12 cellular contexts compared by ENCODE assay signal in genomic region chr6:33392979-33393378, GRCh38. TPM values are rescaled to one million over a fixed set of nuclear protein-coding genes. Genes with fewer than 3 reads are reported as not detected.
A peak's percentile ranks its signal among the peaks of the same experiment; 100 is the strongest.
DNase-seq lines count a peak whose midpoint lies in the region; ATAC-seq, FAIRE-seq and TF ChIP-seq lines count a peak whose summit lies in the region.
"Had no signal": no experiment of that assay in that cellular context is flagged by ENCODE, and none has a peak within 500 bp of the region (broad histone marks: within the 10 kb centered on the region; RNA-seq: fewer than 3 reads in every experiment).

No MANE protein-coding gene starts in this region.

- no peak for ATAC-seq in activated CD4-positive, alpha-beta T cell treated with anti-CD3 and anti-CD28 coated beads for 36 hours
- ATAC-seq in right cardiac atrium: no peak

- H3K27me3 Mint-ChIP-seq in activated CD4-positive, alpha-beta T cell treated with anti-CD3 and anti-CD28 coated beads for 36 hours: no peaks in the 10 kb centered on the region

- peak overlapping the region; percentile 81 for H3K4me2 ChIP-seq in OCI-LY1 (ENCODE audit: low read length)
- peak overlapping the region; percentile 83 to 95 for H3K4me2 ChIP-seq in H1 (ENCODE audit: insufficient read depth in 1 of 2, low read depth in 2 of 2, low read length in 2 of 2)

- no peak overlapping the region for H2BK5ac ChIP-seq in H1 (ENCODE audit: low read depth, low read length)

- H3K4ac ChIP-seq in H1 (replicated peaks; ENCODE audit: insufficient read length, low read depth, low read length): no peak overlapping the region

- no peaks in the 10 kb centered on the region for H3K27me3 ChIP-seq in OCI-LY1 (ENCODE audit: insufficient read depth, low read length)
- no peaks in the 10 kb centered on the region for H3K27me3 ChIP-seq in H1 (replicated peaks in 1 of 4; ENCODE audit: control insufficient read depth in 3 of 4, extremely low read depth in 1 of 4, insufficient read depth in 3 of 4, low read length in 3 of 4)
- H3K27me3 ChIP-seq in right cardiac atrium (ENCODE audit: control insufficient read depth, insufficient read depth): no peaks in the 10 kb centered on the region
- H3K27me3 ChIP-seq: tibial nerve had no signal

- H2AFZ ChIP-seq in OCI-LY1 (ENCODE audit: low read length) (no peak overlapping the region), H1 (ENCODE audit: low read length) (no peak overlapping the region)

- peak overlapping the region; percentile 88 for H3K4me3 Mint-ChIP-seq in activated CD4-positive, alpha-beta T cell treated with anti-CD3 and anti-CD28 coated beads for 36 hours

- H3K9me3 Mint-ChIP-seq in activated CD4-positive, alpha-beta T cell treated with anti-CD3 and anti-CD28 coated beads for 36 hours (ENCODE audit: low read depth): no peaks in the 10 kb centered on the region

- H3K9me2 ChIP-seq in OCI-LY1 (ENCODE audit: low read depth, low read length): no peaks in the 10 kb centered on the region

- no peaks in the 10 kb centered on the region for H4K20me1 ChIP-seq in OCI-LY1 (ENCODE audit: insufficient read depth, low read length)
- H4K20me1 ChIP-seq in H1 (replicated peaks in 1 of 2; ENCODE audit: control insufficient read depth in 1 of 2, insufficient read depth in 2 of 2, low read length in 2 of 2): peaks cover 2 to 10% of the 10 kb centered on the region in 2 experiments

- 78% methylated on average over 3 of the region's 3 CpGs; no CpG with 5 or more reads in 1 of the 2 experiments for WGBS in H1 (ENCODE audit: extremely low coverage in 1 of 2, insufficient coverage in 1 of 2, insufficient read length in 1 of 2, insufficient replicate concordance in 2 of 2, low coverage in 1 of 2, low lambda C conversion rate in 2 of 2, missing lambda C conversion rate in 1 of 2), 2 experiments
- WGBS in right cardiac atrium: 62% methylated on average over 3 of the region's 3 CpGs

- H3K4me3 ChIP-seq in OCI-LY1 (ENCODE audit: low read depth, low read length, poor library complexity, severe bottlenecking) (peak overlapping the region; percentile 91), H1 (ENCODE audit: extremely low read depth in 1 of 4, insufficient read depth in 2 of 4, low read depth in 3 of 4, low read length in 4 of 4) (peak overlapping the region; percentile 81 to 82 (median 82); a peak in 6 of 8 replicates), retinal pigment epithelial cell (ENCODE audit: low read length) (peak overlapping the region; percentile 91), right cardiac atrium (ENCODE audit: low read length) (no peak overlapping the region)

- H2AK5ac ChIP-seq in H1 (ENCODE audit: low read depth, low read length): no peak overlapping the region

- no peak overlapping the region for H2BK15ac ChIP-seq in H1 (ENCODE audit: low read length)

- H3K23ac ChIP-seq in H1 (ENCODE audit: insufficient read length): no peak overlapping the region

- peaks cover 35% of the 10 kb centered on the region for H3K36me3 ChIP-seq in OCI-LY1 (ENCODE audit: insufficient read depth, low read length)
- H3K36me3 ChIP-seq in H1 (ENCODE audit: control insufficient read depth in 2 of 4, insufficient read depth in 4 of 4, low read length in 3 of 4): peaks cover under 1 to 5% (median 4%) of the 10 kb centered on the region in 4 experiments; a peak in 6 of 8 replicates
- H3K36me3 ChIP-seq: tibial nerve had no signal

- CTCF ChIA-PET in activated CD4-positive, alpha-beta T cell treated with anti-CD3 and anti-CD28 coated beads for 36 hours (lab: Charles Lee): no interaction called here
- CTCF ChIA-PET in H1 (lab: Charles Lee; ENCODE audit: partially characterized antibody): no interaction called here

- H2BK20ac ChIP-seq in H1 (ENCODE audit: low read length): no peak overlapping the region

- intact Hi-C loops in activated CD4-positive, alpha-beta T cell treated with anti-CD3 and anti-CD28 coated beads for 36 hours (cut with DNase I, micrococcal nuclease): loop anchor here in 1 of 2 experiments (5.0 kb wide), 2 partner anchors 229 to 844 kb away; partner anchors contain the start of genes HMGA1 and ITPR3
- intact Hi-C loops in right cardiac atrium (cut with DNase I): no loop called here

- FAIRE-seq in H1 (lab: Jason Lieb, UNC): no peak
- FAIRE-seq: bronchial epithelial cell, kidney had no signal

- TF ChIP-seq RAD21 in H1 (IDR thresholded peaks at IDR 0.05 in 1 of 2, conservative IDR thresholded peaks at IDR 0.05 in 1 of 2; ENCODE audit: low read depth in 2 of 2, low read length in 2 of 2): no peak

- no peak overlapping the region for H3K56ac ChIP-seq in H1 (replicated peaks; ENCODE audit: insufficient read length, low read depth, low read length)

- peak overlapping the region; percentile 96 for H3K27ac Mint-ChIP-seq in activated CD4-positive, alpha-beta T cell treated with anti-CD3 and anti-CD28 coated beads for 36 hours

- H3K9me3 ChIP-seq in OCI-LY1 (ENCODE audit: low read length) (no peaks in the 10 kb centered on the region), H1 (ENCODE audit: insufficient read depth in 2 of 2, low read depth in 1 of 2, low read length in 1 of 2) (no peaks in the 10 kb centered on the region), right cardiac atrium (ENCODE audit: control insufficient read depth, low read length) (no peaks in the 10 kb centered on the region)
- H3K9me3 ChIP-seq: tibial nerve had no signal

- peaks cover 39% of the 10 kb centered on the region for H3K4me1 Mint-ChIP-seq in activated CD4-positive, alpha-beta T cell treated with anti-CD3 and anti-CD28 coated beads for 36 hours

- POLR2A ChIA-PET in activated CD4-positive, alpha-beta T cell treated with anti-CD3 and anti-CD28 coated beads for 36 hours (lab: Charles Lee): interaction anchor here (0.6 to 1.4 kb wide), 2 partner anchors 26 to 238 kb away, joined by 5 to 9 read pairs; no protein-coding TSS in a partner anchor
- POLR2A ChIA-PET in H1 (lab: Charles Lee; ENCODE audit: partially characterized antibody): interaction anchor here (1.0 to 1.4 kb wide), 7 partner anchors 11 to 81 kb away, joined by 3 to 5 read pairs (median 4); partner anchors contain the start of gene CUTA

- no peak overlapping the region for H4K91ac ChIP-seq in H1 (replicated peaks; ENCODE audit: insufficient read length, low read length)

- H3K36me3 Mint-ChIP-seq in activated CD4-positive, alpha-beta T cell treated with anti-CD3 and anti-CD28 coated beads for 36 hours (ENCODE audit: low read depth): peaks cover 41% of the 10 kb centered on the region

- H3K4me1 ChIP-seq in OCI-LY1 (ENCODE audit: insufficient read depth, low read length, severe bottlenecking) (peaks cover 40% of the 10 kb centered on the region), H1 (replicated peaks in 1 of 4; ENCODE audit: control insufficient read depth in 3 of 4, insufficient read depth in 4 of 4, low read length in 3 of 4) (peaks cover 0 to 6% (median 3%) of the 10 kb centered on the region in 4 experiments; a peak in 4 of 7 replicates), right cardiac atrium (ENCODE audit: control insufficient read depth, insufficient read depth, low read length) (no peaks in the 10 kb centered on the region)

- H3K79me2 ChIP-seq in OCI-LY1 (ENCODE audit: insufficient read depth, low read length) (peaks cover 54% of the 10 kb centered on the region), H1 (ENCODE audit: control insufficient read depth in 1 of 2, insufficient read depth in 2 of 2, low read length in 2 of 2) (peaks cover 37 to 55% of the 10 kb centered on the region in 2 experiments)

- no peak overlapping the region for H2BK120ac ChIP-seq in H1 (replicated peaks; ENCODE audit: low read depth, low read length)

- H3K9ac ChIP-seq in OCI-LY1 (ENCODE audit: low read length) (peak overlapping the region; percentile 98), H1 (replicated peaks in 1 of 4; ENCODE audit: extremely low read depth in 1 of 4, low read depth in 3 of 4, low read length in 3 of 4) (0 out of 7 replicates have a peak overlapping the region, but pooled peaks of 1 of the 4 experiments have one; percentile 49)

- H3K14ac ChIP-seq in H1 (ENCODE audit: insufficient read length): no peak overlapping the region

- H2BK12ac ChIP-seq in H1 (ENCODE audit: low read depth, low read length): no peak overlapping the region

- H3K79me1 ChIP-seq in H1 (ENCODE audit: low read depth, low read length): peaks cover 3% of the 10 kb centered on the region

- no peak for TF ChIP-seq EP300 in H1 (IDR thresholded peaks at IDR 0.05; ENCODE audit: borderline replicate concordance in 1 of 2, low read depth in 2 of 2, low read length in 2 of 2)

- H3K23me2 ChIP-seq in H1 (ENCODE audit: low read depth, low read length): peaks cover 6% of the 10 kb centered on the region; the same call in 1 of the 2 replicates

- H4K8ac ChIP-seq in H1 (ENCODE audit: extremely low read depth, insufficient read depth, low read length): no peak overlapping the region

- TF ChIP-seq CTCF in OCI-LY1 (IDR thresholded peaks at IDR 0.05; ENCODE audit: low read length): no peak
- no peak for TF ChIP-seq CTCF in H1 (IDR thresholded peaks at IDR 0.05; ENCODE audit: control extremely low read depth in 1 of 3, insufficient read depth in 1 of 3, low read depth in 1 of 3, low read length in 3 of 3)
- no peak for TF ChIP-seq CTCF in retinal pigment epithelial cell (conservative IDR thresholded peaks at IDR 0.05; ENCODE audit: low read depth, low read length)

- TF ChIP-seq POLR2A in H1 (IDR thresholded peaks at IDR 0.05; ENCODE audit: control extremely low read depth in 1 of 2, low read depth in 2 of 2, low read length in 2 of 2) (no peak), erythroblast (IDR thresholded peaks at IDR 0.05; ENCODE audit: low read length) (no peak)

- H4K5ac ChIP-seq in H1 (ENCODE audit: insufficient read length, low read depth, low read length): no peak overlapping the region

- no peak overlapping the region for H3K18ac ChIP-seq in H1 (ENCODE audit: extremely low read depth, low read length)

- no peaks in the 10 kb centered on the region for H3F3A ChIP-seq in OCI-LY1 (ENCODE audit: insufficient read depth, low read length)

- H3K27ac ChIP-seq in OCI-LY1 (ENCODE audit: low read depth, low read length, poor library complexity, severe bottlenecking): peak overlapping the region; percentile 92
- no peak overlapping the region for H3K27ac ChIP-seq in H1 (ENCODE audit: low read depth, low read length)
- no peak overlapping the region for H3K27ac ChIP-seq in right cardiac atrium (ENCODE audit: low read length)

- DNase-seq in activated CD4-positive, alpha-beta T cell treated with anti-CD3 and anti-CD28 coated beads for 36 hours: no peak
- DNase-seq in activated CD4-positive, alpha-beta T cell treated with anti-CD3 and anti-CD28 coated beads for 4 hours: no peak
- DNase-seq in H1 (ENCODE audit: low read depth in 1 of 2, low spot score in 2 of 2): no peak
- no peak for DNase-seq in retinal pigment epithelial cell (ENCODE audit: low read depth)
- DNase-seq in erythroblast (lab: John Stamatoyannopoulos, UW): no peak
- no peak for DNase-seq in right cardiac atrium
- DNase-seq in retina: no peak
- DNase-seq: kidney, NCI-H1092 had no signal

RNA-seq across cellular contexts. Expression of gene KIFC1, which starts 1.4 kb away (rescaled TPM):
- total RNA-seq in activated CD4-positive, alpha-beta T cell treated with anti-CD3 and anti-CD28 coated beads for 36 hours: 10 to 100 TPM; 86.0 to 89.3 TPM
- 64.3 and 69.3 TPM in 2 replicates for total RNA-seq in H1 (2021; fragmentation: NEBNext Ultra II Directional; extraction: Animal tissue kit (Norgen Biotek cat#: 25700))
- polyA plus RNA-seq in H1 (2011; rRNA removed) (46.6 and 60.9 TPM in 2 replicates), right cardiac atrium (0.16 TPM)
- polyA plus RNA-seq in H1 (2011; cell fraction: cytosol; rRNA removed): 68.7 TPM
- polyA plus RNA-seq in H1 (2011; cell fraction: nucleus; rRNA removed): 85.7 TPM
- 57.7 to 66.0 TPM (median 62.9 TPM) in 4 replicates for polyA plus RNA-seq in H1 (2012, experiment 1 of 2)
- 42.3 TPM for polyA plus RNA-seq in H1 (2012, experiment 2 of 2)
- 45.5 TPM for polyA plus RNA-seq in H1 (2013, experiment 1 of 2)
- 44.5 TPM for polyA plus RNA-seq in H1 (2013, experiment 2 of 2)
- polyA minus RNA-seq in H1 (2011; rRNA and poly(A)+ RNA removed): 47.9 and 58.8 TPM in 2 replicates
- 40.5 TPM for polyA minus RNA-seq in H1 (2011; cell fraction: cytosol; rRNA and poly(A)+ RNA removed)
- 41.0 TPM for polyA minus RNA-seq in H1 (2011; cell fraction: nucleus; rRNA and poly(A)+ RNA removed)
- 1 to 10 TPM in 2 of 4 donors, under 1 TPM in 1, not detected in 1; 0.62 to 1.2 (median 1.1) TPM for total RNA-seq in right cardiac atrium

RNA-seq across cellular contexts. Expression of gene PHF1, which starts 17.8 kb away (rescaled TPM):
- total RNA-seq in activated CD4-positive, alpha-beta T cell treated with anti-CD3 and anti-CD28 coated beads for 36 hours: 10 to 100 TPM; 24.9 to 28.2 TPM
- 45.4 and 47.3 TPM in 2 replicates for total RNA-seq in H1 (2021; fragmentation: NEBNext Ultra II Directional; extraction: Animal tissue kit (Norgen Biotek cat#: 25700))
- polyA plus RNA-seq in H1 (2011; rRNA removed) (78.6 and 109 TPM in 2 replicates), right cardiac atrium (76.4 TPM)
- 65.5 TPM for polyA plus RNA-seq in H1 (2011; cell fraction: cytosol; rRNA removed)
- 507 TPM for polyA plus RNA-seq in H1 (2011; cell fraction: nucleus; rRNA removed)
- 56.3 to 75.9 TPM (median 63.4 TPM) in 4 replicates for polyA plus RNA-seq in H1 (2012, experiment 1 of 2)
- polyA plus RNA-seq in H1 (2012, experiment 2 of 2): 55.0 TPM
- polyA plus RNA-seq in H1 (2013, experiment 1 of 2): 46.2 TPM
- 40.2 TPM for polyA plus RNA-seq in H1 (2013, experiment 2 of 2)
- 17.8 and 27.1 TPM in 2 replicates for polyA minus RNA-seq in H1 (2011; rRNA and poly(A)+ RNA removed)
- 11.4 TPM for polyA minus RNA-seq in H1 (2011; cell fraction: cytosol; rRNA and poly(A)+ RNA removed)
- polyA minus RNA-seq in H1 (2011; cell fraction: nucleus; rRNA and poly(A)+ RNA removed): 27.5 TPM
- 10 to 100 TPM; 55.5 to 70.6 (median 65.4) TPM for total RNA-seq in right cardiac atrium

RNA-seq across cellular contexts. Expression of gene CUTA, which starts 24.9 kb away (rescaled TPM):
- 100 to 1,000 TPM; 154 to 188 TPM for total RNA-seq in activated CD4-positive, alpha-beta T cell treated with anti-CD3 and anti-CD28 coated beads for 36 hours
- 297 and 315 TPM in 2 replicates for total RNA-seq in H1 (2021; fragmentation: NEBNext Ultra II Directional; extraction: Animal tissue kit (Norgen Biotek cat#: 25700))
- polyA plus RNA-seq in H1 (2011; rRNA removed): 460 and 671 TPM in 2 replicates
- polyA plus RNA-seq in H1 (2011; cell fraction: cytosol; rRNA removed): 337 TPM
- 468 TPM for polyA plus RNA-seq in H1 (2011; cell fraction: nucleus; rRNA removed)
- 398 to 459 TPM (median 420 TPM) in 4 replicates for polyA plus RNA-seq in H1 (2012, experiment 1 of 2)
- polyA plus RNA-seq in H1 (2012, experiment 2 of 2): 679 TPM
- polyA plus RNA-seq in H1 (2013, experiment 1 of 2): 486 TPM
- polyA plus RNA-seq in H1 (2013, experiment 2 of 2): 464 TPM
- polyA minus RNA-seq in H1 (2011; rRNA and poly(A)+ RNA removed): 124 and 127 TPM in 2 replicates
- 103 TPM for polyA minus RNA-seq in H1 (2011; cell fraction: cytosol; rRNA and poly(A)+ RNA removed)
- polyA minus RNA-seq in H1 (2011; cell fraction: nucleus; rRNA and poly(A)+ RNA removed): 92.0 TPM
- total RNA-seq in right cardiac atrium: 100 to 1,000 TPM; 128 to 177 (median 133) TPM
- polyA plus RNA-seq in right cardiac atrium: 170 TPM

RNA-seq across cellular contexts. Expression of gene SYNGAP1, which starts 26.9 kb away (rescaled TPM):
- total RNA-seq in activated CD4-positive, alpha-beta T cell treated with anti-CD3 and anti-CD28 coated beads for 36 hours: 10 to 100 TPM; 43.6 to 45.6 TPM
- 101 and 109 TPM in 2 replicates for total RNA-seq in H1 (2021; fragmentation: NEBNext Ultra II Directional; extraction: Animal tissue kit (Norgen Biotek cat#: 25700))
- polyA plus RNA-seq in H1 (2011; rRNA removed) (31.0 and 66.9 TPM in 2 replicates), right cardiac atrium (8.0 TPM)
- polyA plus RNA-seq in H1 (2011; cell fraction: cytosol; rRNA removed): 35.6 TPM
- polyA plus RNA-seq in H1 (2011; cell fraction: nucleus; rRNA removed): 445 TPM
- polyA plus RNA-seq in H1 (2012, experiment 1 of 2): 130 to 242 TPM (median 155 TPM) in 4 replicates
- polyA plus RNA-seq in H1 (2012, experiment 2 of 2): 34.0 TPM
- 54.0 TPM for polyA plus RNA-seq in H1 (2013, experiment 1 of 2)
- 61.4 TPM for polyA plus RNA-seq in H1 (2013, experiment 2 of 2)
- polyA minus RNA-seq in H1 (2011; rRNA and poly(A)+ RNA removed): 34.2 and 41.9 TPM in 2 replicates
- 25.0 TPM for polyA minus RNA-seq in H1 (2011; cell fraction: cytosol; rRNA and poly(A)+ RNA removed)
- 79.5 TPM for polyA minus RNA-seq in H1 (2011; cell fraction: nucleus; rRNA and poly(A)+ RNA removed)
- 10 to 100 TPM in 1 of 4 donors, 1 to 10 TPM in 3; 8.6 to 13.2 (median 9.0) TPM for total RNA-seq in right cardiac atrium

Comparison
In these comparisons a context has a peak if more than half of its experiments do, and no peak if none do; other contexts are left out.
1. RNA of gene KIFC1, which starts 1.4 kb away (total RNA-seq): 86.0 to 89.3 TPM in activated CD4-positive, alpha-beta T cell treated with anti-CD3 and anti-CD28 coated beads for 36 hours and 64.3 to 69.3 TPM in H1; 0.62 to 1.2 TPM in right cardiac atrium; every median in the first group is over 10 times any median in the second.